In the genomic region with DNA sequence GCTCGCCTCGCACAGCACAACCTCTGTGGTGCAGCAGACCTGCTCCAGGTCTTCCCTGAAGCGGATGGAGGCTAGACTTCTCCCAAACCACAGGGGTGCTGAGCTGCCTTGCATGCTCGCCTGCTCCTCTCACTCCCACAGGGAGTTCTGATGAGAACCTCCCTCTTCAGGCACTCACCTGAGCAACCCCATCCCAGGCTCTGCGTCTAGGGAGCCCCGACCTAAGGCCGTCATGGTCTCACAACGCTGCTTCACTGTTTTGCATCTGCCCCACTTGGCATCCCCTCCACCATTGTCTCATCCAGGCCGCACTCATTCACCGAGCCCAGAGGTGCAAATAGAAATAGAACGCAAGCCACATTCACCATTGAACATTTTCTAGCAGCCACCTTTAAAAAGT, we compare ENCODE assay signal across 9 cellular contexts. TPM values are rescaled to one million over a fixed set of nuclear protein-coding genes. Genes with fewer than 3 reads are reported as not detected.
"Had no signal": no experiment of that assay in that cellular context is flagged by ENCODE, and none has a peak within 500 bp of the region (broad histone marks: within the 10 kb centered on the region; RNA-seq: fewer than 3 reads in every experiment).

No MANE protein-coding gene starts in this region.

- H3K4me3 Mint-ChIP-seq: HFFc6 had no signal

- H3K27ac Mint-ChIP-seq: HFFc6 had no signal

- H3K27ac ChIP-seq: GM23248 had no signal

- H3K9ac ChIP-seq: GM23248 had no signal

- H3K36me3 ChIP-seq: HAP-1 had no signal

- H3K9me3 ChIP-seq: HAP-1 had no signal

- DNase-seq: GM23248, H7, HFFc6, IMR-90 had no signal

- H3K4me1 ChIP-seq: HAP-1 had no signal

- H2AFZ ChIP-seq: GM23248 had no signal

- FAIRE-seq: HTR-8/SVneo, K562 had no signal

- H3K9me3 Mint-ChIP-seq: HFFc6 had no signal

- H3K4me3 ChIP-seq: GM23248, HAP-1, K562 had no signal

- ATAC-seq: HCT116, K562 had no signal

RNA-seq across cellular contexts. Expression of a gene that starts 24.6 kb away (rescaled TPM):
- total RNA-seq: GM23248, H7, HFFc6, HT-29, IMR-90, K562 had no signal
- polyA plus RNA-seq: GM23248, IMR-90, K562 had no signal
